ENCODE assay signal across 18 cellular contexts in genomic region chr12:67624355-67624754, GRCh38. TPM values are rescaled to one million over a fixed set of nuclear protein-coding genes. Genes with fewer than 3 reads are reported as not detected.
DNase-seq lines count a peak whose midpoint lies in the region; ATAC-seq, FAIRE-seq and TF ChIP-seq lines count a peak whose summit lies in the region.
"Had no signal": no experiment of that assay in that cellular context is flagged by ENCODE, and none has a peak within 500 bp of the region (broad histone marks: within the 10 kb centered on the region; RNA-seq: fewer than 3 reads in every experiment).

No MANE protein-coding gene starts in this region.

- H3K27me3 ChIP-seq in HepG2 (ENCODE audit: control insufficient read depth in 1 of 2, insufficient read depth in 2 of 2, low read length in 2 of 2) (peaks cover 0 to 4% of the 10 kb centered on the region in 2 experiments; a peak in 2 of 5 replicates), right lobe of liver (no peaks in the 10 kb centered on the region), OCI-LY1 (ENCODE audit: insufficient read depth, low read length) (no peaks in the 10 kb centered on the region), thyroid gland (no peaks in the 10 kb centered on the region)
- H3K27me3 ChIP-seq: BLaER1 treated with 17β-estradiol and CSF1 and Interleukin-3, amounts not matched to agents 10 nM and 100 nM; SJCRH30 had no signal

- H2AFZ ChIP-seq in HepG2 (ENCODE audit: low read length), result no peak overlapping the region
- H2AFZ ChIP-seq in OCI-LY1 (ENCODE audit: low read length), result no peak overlapping the region
- H2AFZ ChIP-seq: PC-9 had no signal

- ATAC-seq in HepG2 (peak; percentile 60), right lobe of liver (no peak)
- ATAC-seq: CD8-positive, alpha-beta T cell had no signal

- POLR2A ChIA-PET in HepG2 (lab: Yijun Ruan, JAX), result no interaction called here
- POLR2A ChIA-PET in activated CD4-positive, alpha-beta memory T cell treated with anti-CD3 and anti-CD28 coated beads, Interleukin-2, amount 10 ng/mL, durations not matched to agents 7 days and 5 days (lab: Charles Lee), result no interaction called here

- TF ChIP-seq POLR2A in HepG2 (IDR thresholded peaks at IDR 0.05; ENCODE audit: insufficient read depth in 1 of 2, low read depth in 2 of 2, low read length in 2 of 2), result no peak
- TF ChIP-seq POLR2A in right lobe of liver (IDR thresholded peaks at IDR 0.05), result no peak
- TF ChIP-seq POLR2A in thyroid gland (IDR thresholded peaks at IDR 0.05), result no peak

- H3K4me3 ChIP-seq in HepG2 (replicated peaks in 1 of 3; ENCODE audit: insufficient read depth in 1 of 3, low read depth in 2 of 3, low read length in 3 of 3) (no peak overlapping the region), right lobe of liver (no peak overlapping the region), OCI-LY1 (ENCODE audit: low read depth, low read length, poor library complexity, severe bottlenecking) (no peak overlapping the region), epithelial cell of proximal tubule (ENCODE audit: low read depth, low read length) (no peak overlapping the region), thyroid gland (replicated peaks in 1 of 3) (no peak overlapping the region)
- H3K4me3 ChIP-seq: BLaER1 treated with 17β-estradiol and CSF1 and Interleukin-3, amounts not matched to agents 10 nM and 100 nM; PC-9; SJCRH30 had no signal

- FAIRE-seq in HepG2 (lab: Jason Lieb, UNC), result no peak

- CTCF ChIA-PET in HepG2 (lab: Yijun Ruan, JAX; ENCODE audit: low intra/inter-chr PET ratio, low total read pairs), result no interaction called here
- CTCF ChIA-PET in activated CD4-positive, alpha-beta memory T cell treated with anti-CD3 and anti-CD28 coated beads, Interleukin-2, amount 10 ng/mL, durations not matched to agents 7 days and 5 days (lab: Charles Lee), result no interaction called here

- no peak overlapping the region for H3K27ac Mint-ChIP-seq in activated CD4-positive, alpha-beta memory T cell treated with anti-CD3 and anti-CD28 coated beads, Interleukin-2, amount 10 ng/mL, durations not matched to agents 7 days and 5 days

- intact Hi-C loops in HepG2 (cut with micrococcal nuclease; ENCODE audit: unreplicated experiment) (no loop called here), right lobe of liver (cut with DNase I) (no loop called here), thyroid gland (cut with DNase I) (no loop called here)

- H3K27me3 Mint-ChIP-seq in activated CD4-positive, alpha-beta memory T cell treated with anti-CD3 and anti-CD28 coated beads, Interleukin-2, amount 10 ng/mL, durations not matched to agents 7 days and 5 days, result peaks cover 2% of the 10 kb centered on the region

- no peaks in the 10 kb centered on the region for H4K20me1 ChIP-seq in HepG2 (ENCODE audit: insufficient read depth, low read length)
- H4K20me1 ChIP-seq in OCI-LY1 (ENCODE audit: insufficient read depth, low read length), result no peaks in the 10 kb centered on the region
- H4K20me1 ChIP-seq: BLaER1 treated with 17β-estradiol and CSF1 and Interleukin-3, amounts not matched to agents 10 nM and 100 nM had no signal

- H3K4me1 ChIP-seq in HepG2 (ENCODE audit: insufficient read depth, low read length) (no peaks in the 10 kb centered on the region), right lobe of liver (no peaks in the 10 kb centered on the region), OCI-LY1 (ENCODE audit: insufficient read depth, low read length, severe bottlenecking) (no peaks in the 10 kb centered on the region), thyroid gland (peaks cover 12 to 18% of the 10 kb centered on the region in 2 donors)
- H3K4me1 ChIP-seq: SJCRH30 had no signal

- DNase-seq in HepG2 (ENCODE audit: low spot score) (no peak), right lobe of liver (no peak), epithelial cell of proximal tubule (ENCODE audit: low read depth) (no peak), thyroid gland (no peak), HuH-7 (ENCODE audit: low spot score) (no peak)
- no peak for DNase-seq in activated effector memory CD4-positive, alpha-beta T cell treated with anti-CD3 and anti-CD28 coated beads, Interleukin-2, amount 50 U/mL, for 16 hours
- no peak for DNase-seq in activated CD4-positive, alpha-beta memory T cell treated with anti-CD3 and anti-CD28 coated beads, Interleukin-2, amount 10 ng/mL, durations not matched to agents 7 days and 5 days
- DNase-seq: CD8-positive, alpha-beta T cell; DND-41; NCI-H1105 treated with DMSO at 0.1 percent for 48 hours; NCI-H1694 treated with DMSO at 0.1 percent for 48 hours; NCI-H2171; NCI-H446; NCI-H526 treated with DMSO at 0.1 percent for 48 hours; SJCRH30 had no signal

- H3K79me2 ChIP-seq in HepG2 (ENCODE audit: insufficient read depth, low read length), result no peaks in the 10 kb centered on the region
- H3K79me2 ChIP-seq in OCI-LY1 (ENCODE audit: insufficient read depth, low read length), result no peaks in the 10 kb centered on the region

- H3K9ac ChIP-seq in HepG2 (ENCODE audit: insufficient read depth, low read depth, low read length) (no peak overlapping the region), OCI-LY1 (ENCODE audit: low read length) (no peak overlapping the region)
- H3K9ac ChIP-seq: BLaER1 treated with 17β-estradiol and CSF1 and Interleukin-3, amounts not matched to agents 10 nM and 100 nM had no signal

- H3K4me1 Mint-ChIP-seq in activated CD4-positive, alpha-beta memory T cell treated with anti-CD3 and anti-CD28 coated beads, Interleukin-2, amount 10 ng/mL, durations not matched to agents 7 days and 5 days, result peaks cover 6% of the 10 kb centered on the region

- no peak overlapping the region for H3K4me3 Mint-ChIP-seq in activated CD4-positive, alpha-beta memory T cell treated with anti-CD3 and anti-CD28 coated beads, Interleukin-2, amount 10 ng/mL, durations not matched to agents 7 days and 5 days
- H3K4me3 Mint-ChIP-seq: CD8-positive, alpha-beta T cell had no signal

- no peaks in the 10 kb centered on the region for H3K9me2 ChIP-seq in OCI-LY1 (ENCODE audit: low read depth, low read length)

- 0% methylated on average over 2 of the region's 6 CpGs for WGBS in HepG2 (ENCODE audit: low lambda C conversion rate)
- 87% methylated on average over 3 of the region's 6 CpGs for WGBS in right lobe of liver (ENCODE audit: insufficient coverage, low coverage, low lambda C conversion rate, missing lambda C conversion rate)
- 96 to 97% methylated on average over 6 of the region's 6 CpGs for WGBS in thyroid gland, 2 donors

- H3K36me3 Mint-ChIP-seq in activated CD4-positive, alpha-beta memory T cell treated with anti-CD3 and anti-CD28 coated beads, Interleukin-2, amount 10 ng/mL, durations not matched to agents 7 days and 5 days (ENCODE audit: low read depth), result peaks cover 9% of the 10 kb centered on the region
- H3K36me3 Mint-ChIP-seq: CD8-positive, alpha-beta T cell had no signal

- peak; percentile 30; the same call in 1 of the 2 replicates for TF ChIP-seq CTCF in HepG2 (CRISPR knock-in tag; IDR thresholded peaks at IDR 0.05)
- no peak for TF ChIP-seq CTCF in right lobe of liver (IDR thresholded peaks at IDR 0.05)
- peak; percentile 12; the same call in 1 of the 2 replicates for TF ChIP-seq CTCF in OCI-LY1 (IDR thresholded peaks at IDR 0.05; ENCODE audit: low read length)
- TF ChIP-seq CTCF in epithelial cell of proximal tubule (conservative IDR thresholded peaks at IDR 0.05; ENCODE audit: low read depth, low read length), result peak; percentile 20
- no peak for TF ChIP-seq CTCF in thyroid gland (IDR thresholded peaks at IDR 0.05)

- BruUV-seq in HepG2 (replicated peaks; lab: Mats Ljungman, UMichigan), result no TSS peak

- no peaks in the 10 kb centered on the region for H3F3A ChIP-seq in OCI-LY1 (ENCODE audit: insufficient read depth, low read length)

- H3K9me3 ChIP-seq in HepG2 (ENCODE audit: low read length) (no peaks in the 10 kb centered on the region), right lobe of liver (no peaks in the 10 kb centered on the region), OCI-LY1 (ENCODE audit: low read length) (no peaks in the 10 kb centered on the region), thyroid gland (no peaks in the 10 kb centered on the region)
- H3K9me3 ChIP-seq: BLaER1 treated with 17β-estradiol and CSF1 and Interleukin-3, amounts not matched to agents 10 nM and 100 nM; SJCRH30 had no signal

- H3K36me3 ChIP-seq in HepG2 (replicated peaks in 1 of 2; ENCODE audit: control insufficient read depth in 1 of 2, insufficient read depth in 2 of 2, low read length in 2 of 2) (no peaks in the 10 kb centered on the region), right lobe of liver (no peaks in the 10 kb centered on the region), OCI-LY1 (ENCODE audit: insufficient read depth, low read length) (no peaks in the 10 kb centered on the region), thyroid gland (no peaks in the 10 kb centered on the region)
- H3K36me3 ChIP-seq: BLaER1 treated with 17β-estradiol and CSF1 and Interleukin-3, amounts not matched to agents 10 nM and 100 nM; SJCRH30 had no signal

- peaks cover 4% of the 10 kb centered on the region for H3K9me3 Mint-ChIP-seq in activated CD4-positive, alpha-beta memory T cell treated with anti-CD3 and anti-CD28 coated beads, Interleukin-2, amount 10 ng/mL, durations not matched to agents 7 days and 5 days

- no peak overlapping the region for H3K27ac ChIP-seq in HepG2 (ENCODE audit: extremely low read length, insufficient read depth, low read length)
- no peak overlapping the region for H3K27ac ChIP-seq in right lobe of liver
- H3K27ac ChIP-seq in OCI-LY1 (ENCODE audit: low read depth, low read length, poor library complexity, severe bottlenecking), result no peak overlapping the region
- H3K27ac ChIP-seq in thyroid gland, result peak overlapping the region; percentile 40 to 84 (median 77)
- H3K27ac ChIP-seq: BLaER1 treated with 17β-estradiol and CSF1 and Interleukin-3, amounts not matched to agents 10 nM and 100 nM; PC-9; SJCRH30 had no signal

- in situ Hi-C loops in HepG2 (cut with HindIII; ENCODE audit: extremely low pct_ligation_motif_present, low pct_unique_long_range_greater_than_20kb), result no loop called here

- no peak for TF ChIP-seq RAD21 in HepG2 (CRISPR knock-in tag; IDR thresholded peaks at IDR 0.05)

- TF ChIP-seq EP300 in HepG2 (IDR thresholded peaks at IDR 0.05; ENCODE audit: low read depth in 2 of 2, low read length in 2 of 2), result no peak
- no peak for TF ChIP-seq EP300 in HepG2 (CRISPR knock-in tag; IDR thresholded peaks at IDR 0.05; ENCODE audit: borderline replicate concordance)

- H3K4me2 ChIP-seq in HepG2 (ENCODE audit: low read depth, low read length) (no peak overlapping the region), OCI-LY1 (ENCODE audit: low read length) (no peak overlapping the region)
- H3K4me2 ChIP-seq: PC-9 had no signal

RNA-seq across cellular contexts. Expression of gene DYRK2, which starts 24.2 kb away (rescaled TPM):
- total RNA-seq in HepG2 (2016; rRNA removed; fragmentation: Illumina TruSeq; extraction: Trizol) (10.1 and 11.5 TPM in 2 replicates), right lobe of liver (10 to 100 TPM in 2 of 6 experiments, 1 to 10 TPM in 4; 6.5 to 12.5 (median 6.9) TPM), epithelial cell of proximal tubule (24.7 and 29.6 TPM in 2 replicates), thyroid gland (10 to 100 TPM; 17.2 to 41.9 (median 19.6) TPM)
- 0.62 and 0.81 TPM in 2 replicates for total RNA-seq in HepG2 (2016; cell fraction: cytosol; rRNA removed; fragmentation: Illumina TruSeq; extraction: Trizol; ENCODE audit: low read depth)
- 9.8 and 11.5 TPM in 2 replicates for total RNA-seq in HepG2 (2016; cell fraction: insoluble cytoplasmic fraction; rRNA removed; fragmentation: Illumina TruSeq; extraction: Trizol)
- 4.4 and 5.2 TPM in 2 replicates for total RNA-seq in HepG2 (2016; cell fraction: membrane; rRNA removed; fragmentation: Illumina TruSeq; extraction: Trizol)
- total RNA-seq in HepG2 (2016; cell fraction: nucleus; rRNA removed; fragmentation: Illumina TruSeq; extraction: Trizol), result 11.0 and 12.1 TPM in 2 replicates
- polyA plus RNA-seq in HepG2 (2011; rRNA removed), result 8.2 and 9.3 TPM in 2 replicates
- 7.3 and 8.2 TPM in 2 replicates for polyA plus RNA-seq in HepG2 (2011; cell fraction: cytosol; rRNA removed)
- 8.6 and 9.9 TPM in 2 replicates for polyA plus RNA-seq in HepG2 (2011; cell fraction: nucleus; rRNA removed)
- polyA plus RNA-seq in HepG2 (2012), result 5.3 and 6.0 TPM in 2 replicates
- polyA plus RNA-seq in HepG2 (2016; cell fraction: cytosol; fragmentation: Illumina TruSeq; extraction: Trizol; ENCODE audit: low read depth), result 0.89 and 1.4 TPM in 2 replicates
- 6.8 and 9.2 TPM in 2 replicates for polyA plus RNA-seq in HepG2 (2016; cell fraction: insoluble cytoplasmic fraction; fragmentation: Illumina TruSeq; extraction: Trizol; ENCODE audit: low read depth)
- polyA plus RNA-seq in HepG2 (2016; cell fraction: membrane; fragmentation: Illumina TruSeq; extraction: Trizol; ENCODE audit: low read depth), result 2.1 and 2.6 TPM in 2 replicates
- 9.5 and 10.2 TPM in 2 replicates for polyA plus RNA-seq in HepG2 (2016; cell fraction: nucleus; fragmentation: Illumina TruSeq; extraction: Trizol; ENCODE audit: insufficient read depth, low read depth)
- polyA minus RNA-seq in HepG2 (2011; rRNA and poly(A)+ RNA removed; ENCODE audit: low replicate concordance), result 33.7 and 36.3 TPM in 2 replicates
- polyA minus RNA-seq in HepG2 (2011; cell fraction: cytosol; rRNA and poly(A)+ RNA removed), result 10.1 and 14.8 TPM in 2 replicates
- 18.7 and 29.2 TPM in 2 replicates for polyA minus RNA-seq in HepG2 (2011; cell fraction: nucleus; rRNA and poly(A)+ RNA removed)
- total RNA-seq in activated CD4-positive, alpha-beta memory T cell treated with anti-CD3 and anti-CD28 coated beads, Interleukin-2, amount 10 ng/mL, durations not matched to agents 7 days and 5 days, result 10 to 100 TPM; 49.5 to 53.5 TPM

Comparison
In these comparisons a context has a peak if more than half of its experiments do, and no peak if none do; other contexts are left out.
1. CTCF ChIP-seq: peak in HepG2 (single experiment), OCI-LY1 (single experiment) and epithelial cell of proximal tubule (single experiment); none in right lobe of liver (0 of 4) and thyroid gland (0 of 6).
2. H3K27ac ChIP-seq: peak in thyroid gland (3 of 3); none in HepG2 (single experiment), right lobe of liver (0 of 3) and OCI-LY1 (single experiment).